In the genomic region with DNA sequence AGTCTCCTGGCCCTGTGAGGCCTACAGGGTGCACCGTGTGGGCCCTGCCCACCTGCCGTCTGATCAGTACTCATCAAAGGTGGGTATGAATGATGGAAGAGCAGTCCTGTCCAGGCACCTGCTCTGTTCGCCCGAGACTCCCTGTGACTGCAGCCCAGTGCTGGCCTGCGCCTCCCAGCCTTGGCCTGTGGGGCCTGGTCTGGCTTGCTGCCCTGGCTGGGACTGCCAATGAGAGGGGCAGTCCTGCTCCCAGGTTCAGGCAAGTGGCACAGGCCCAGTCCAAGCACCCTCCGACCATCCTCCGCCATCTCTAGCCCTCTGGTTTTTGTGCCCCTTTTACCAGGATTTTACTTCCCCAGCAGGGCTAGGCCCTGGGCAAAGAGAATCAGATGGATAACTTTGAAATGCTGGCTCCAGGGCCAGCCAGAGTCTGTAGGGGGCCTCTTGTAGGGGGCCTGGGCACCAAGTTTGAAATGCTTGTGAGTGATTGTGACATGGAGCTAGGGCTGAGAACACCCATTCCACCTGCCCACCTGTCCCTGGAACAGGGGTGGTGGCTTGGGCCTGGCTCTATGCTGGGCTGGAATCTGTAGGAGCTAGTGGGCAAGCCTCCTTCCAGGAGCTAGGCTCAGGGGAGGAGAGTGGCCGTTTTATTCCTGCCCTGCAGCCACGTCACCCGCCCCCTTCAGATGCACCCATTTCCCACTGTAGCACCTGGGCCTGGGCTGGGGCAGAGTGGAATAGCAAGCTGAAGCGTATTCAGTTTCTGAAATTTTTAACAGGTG, we compare ENCODE assay signal across 1 cellular context.
TF ChIP-seq lines count a peak whose summit lies in the region.

No MANE protein-coding gene starts in this region.

TF ChIP-seq in H1, 55 proteins besides CTCF, POLR2A, EP300 and RAD21:
- TF ChIP-seq YY1 (IDR thresholded peaks at IDR 0.05; ENCODE audit: low read depth, low read length) (no peak), BCL11A (IDR thresholded peaks at IDR 0.05; ENCODE audit: low read depth in 2 of 2, low read length in 2 of 2) (no peak), KDM1A (IDR thresholded peaks at IDR 0.05; ENCODE audit: borderline replicate concordance, low read length) (no peak), POU5F1 (IDR thresholded peaks at IDR 0.05; ENCODE audit: low read depth, low read length) (no peak), EGR1 (IDR thresholded peaks at IDR 0.05; ENCODE audit: borderline replicate concordance, low read depth, low read length) (no peak), TAF7 (optimal IDR thresholded peaks at IDR 0.05; ENCODE audit: borderline replicate concordance, low read depth, low read length) (no peak), CHD1 (IDR thresholded peaks at IDR 0.05; ENCODE audit: low read depth, low read length) (no peak), CBX8 (IDR thresholded peaks at IDR 0.05; ENCODE audit: borderline replicate concordance, low read depth, low read length) (no peak), RNF2 (IDR thresholded peaks at IDR 0.05; ENCODE audit: borderline replicate concordance, low read depth, low read length, missing control alignments, poor library complexity, severe bottlenecking) (no peak), JUN (IDR thresholded peaks at IDR 0.05; ENCODE audit: low read depth, low read length) (no peak), GTF2F1 (IDR thresholded peaks at IDR 0.05; ENCODE audit: borderline replicate concordance, low read depth, low read length) (no peak), RFX5 (IDR thresholded peaks at IDR 0.05; ENCODE audit: borderline replicate concordance, low read depth, low read length) (no peak), FOSL1 (IDR thresholded peaks at IDR 0.05; ENCODE audit: insufficient read depth, low read depth, low read length) (no peak), BACH1 (IDR thresholded peaks at IDR 0.05; ENCODE audit: low read length) (no peak), EZH2 (IDR thresholded peaks at IDR 0.05; ENCODE audit: low read depth, low read length, severe bottlenecking) (no peak), NRF1 (IDR thresholded peaks at IDR 0.05; ENCODE audit: low read depth, low read length) (no peak), TBP (IDR thresholded peaks at IDR 0.05; ENCODE audit: low read depth, low read length) (no peak)
- TF ChIP-seq, protein P1, sequence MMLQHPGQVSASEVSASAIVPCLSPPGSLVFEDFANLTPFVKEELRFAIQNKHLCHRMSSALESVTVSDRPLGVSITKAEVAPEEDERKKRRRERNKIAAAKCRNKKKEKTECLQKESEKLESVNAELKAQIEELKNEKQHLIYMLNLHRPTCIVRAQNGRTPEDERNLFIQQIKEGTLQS (IDR thresholded peaks at IDR 0.05; ENCODE audit: insufficient read depth, low read depth, low read length): no peak
